In the genomic region with DNA sequence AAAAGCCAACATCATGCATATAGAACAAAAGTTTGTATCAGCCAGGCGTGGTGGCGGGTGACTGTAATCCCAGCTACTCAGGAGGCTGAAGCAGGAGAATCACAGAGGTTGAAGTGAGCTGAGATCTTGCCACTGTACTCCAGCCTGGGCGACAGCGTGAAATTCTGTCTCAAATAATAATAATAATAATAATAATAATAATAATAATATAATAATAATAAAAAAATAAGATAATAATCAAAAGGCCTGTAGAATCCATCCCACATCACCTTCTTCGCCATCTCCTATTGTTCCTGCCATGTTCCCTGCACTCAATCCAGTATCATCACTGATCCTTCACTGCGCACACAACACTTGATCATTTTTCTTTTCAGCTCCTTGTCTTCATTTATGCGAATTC, we compare ENCODE assay signal across 34 cellular contexts.
"Had no signal": no experiment of that assay in that cellular context is flagged by ENCODE, and none has a peak within 500 bp of the region (broad histone marks: within the 10 kb centered on the region; RNA-seq: fewer than 3 reads in every experiment).

No MANE protein-coding gene starts in this region.

- H3K4me3 ChIP-seq: MG63 had no signal

- H3K4me2 ChIP-seq: KMS-11 had no signal

- H3K27me3 ChIP-seq: MG63 had no signal

- H3K27ac ChIP-seq: KMS-11 had no signal

- H3K9me3 ChIP-seq: MG63 had no signal

- H3K9ac ChIP-seq: KMS-11 had no signal

- H3K36me3 ChIP-seq: MG63 had no signal

- DNase-seq: Kasumi-1, KG1, MG63, MM.1S, MV-4-11, NCI-H1048, NCI-H1092, NCI-H1092 treated with DMSO at 0.1 percent for 48 hours, NCI-H1105, NCI-H1105 treated with DMSO at 0.1 percent for 48 hours, NCI-H1417, NCI-H1417 treated with DMSO at 0.1 percent for 48 hours, NCI-H1436, NCI-H1436 treated with DMSO at 0.1 percent for 48 hours, NCI-H146, NCI-H1694 treated with DMSO at 0.1 percent for 48 hours, NCI-H187, NCI-H187 treated with DMSO at 0.1 percent for 48 hours, NCI-H1930, NCI-H2029, NCI-H2029 treated with DMSO at 0.1 percent for 48 hours, NCI-H2081, NCI-H2081 treated with DMSO at 0.1 percent for 48 hours, NCI-H2107, NCI-H2171, NCI-H2171 treated with DMSO at 0.1 percent for 48 hours, NCI-H2227 treated with DMSO at 0.1 percent for 48 hours, NCI-H226, NCI-H345, NCI-H446, NCI-H446 treated with DMSO at 0.1 percent for 48 hours, NCI-H510A, NCI-H510A treated with DMSO at 0.1 percent for 48 hours had no signal
